ENCODE assay signal across 17 cellular contexts in the genomic region with DNA sequence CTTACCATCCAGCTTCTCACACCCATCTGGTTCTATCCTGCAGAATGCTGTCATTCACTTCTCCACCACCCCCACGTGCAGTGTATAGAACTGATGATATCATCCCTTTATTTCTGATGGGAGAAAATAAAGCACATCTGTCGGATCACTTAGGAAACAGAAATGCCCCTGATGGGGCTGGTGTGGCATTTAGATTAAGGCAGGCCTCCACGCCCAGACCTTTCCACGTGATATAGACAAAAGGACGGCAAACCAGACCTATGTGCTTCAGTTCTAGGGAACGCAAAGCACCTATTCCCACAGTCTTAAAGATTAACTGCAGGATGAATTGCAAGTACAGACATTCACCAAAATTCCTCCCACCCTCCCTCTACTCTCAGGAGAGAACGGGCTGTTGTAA. TPM values are rescaled to one million over a fixed set of nuclear protein-coding genes. Genes with fewer than 3 reads are reported as not detected.
DNase-seq lines count a peak whose midpoint lies in the region; ATAC-seq and TF ChIP-seq lines count a peak whose summit lies in the region.
"Had no signal": no experiment of that assay in that cellular context is flagged by ENCODE, and none has a peak within 500 bp of the region (broad histone marks: within the 10 kb centered on the region; RNA-seq: fewer than 3 reads in every experiment).

No MANE protein-coding gene starts in this region.

- peaks cover 0 to 34% (median 28%) of the 10 kb centered on the region in 4 donors for H3K4me1 ChIP-seq in tibial artery
- H3K4me1 ChIP-seq in naive thymus-derived CD4-positive, alpha-beta T cell (ENCODE audit: control insufficient read depth in 2 of 2, insufficient read depth in 2 of 2, low read length in 2 of 2) = no peaks in the 10 kb centered on the region

- H3K27ac Mint-ChIP-seq in naive thymus-derived CD4-positive, alpha-beta T cell = no peak overlapping the region
- H3K27ac Mint-ChIP-seq: activated CD4-positive, alpha-beta T cell treated with anti-CD3 and anti-CD28 coated beads, Interleukin-2, amount 10 ng/mL, durations not matched to agents 7 days and 5 days; activated naive CD8-positive, alpha-beta T cell had no signal

- POLR2A ChIA-PET in naive thymus-derived CD4-positive, alpha-beta T cell (lab: Charles Lee) = no interaction called here

- intact Hi-C loops in tibial artery (cut with DNase I; ENCODE audit: low total_unique reads) = no loop called here
- intact Hi-C loops in naive thymus-derived CD4-positive, alpha-beta T cell (cut with micrococcal nuclease) = no loop called here

- TF ChIP-seq CTCF in tibial artery (IDR thresholded peaks at IDR 0.05) = no peak
- no peak for TF ChIP-seq CTCF in omental fat pad (IDR thresholded peaks at IDR 0.05)

- peaks cover 0 to 6% (median 0%) of the 10 kb centered on the region in 5 donors for H3K36me3 Mint-ChIP-seq in naive thymus-derived CD4-positive, alpha-beta T cell
- H3K36me3 Mint-ChIP-seq: activated naive CD8-positive, alpha-beta T cell had no signal

- H3K4me3 ChIP-seq in SK-N-MC (peak overlapping the region; percentile 16; the same call in 1 of the 2 replicates), tibial artery (no peak overlapping the region)
- H3K4me3 ChIP-seq in naive thymus-derived CD4-positive, alpha-beta T cell (ENCODE audit: low read length) = no peak overlapping the region
- H3K4me3 ChIP-seq: lung had no signal

- H3K4me3 Mint-ChIP-seq in naive thymus-derived CD4-positive, alpha-beta T cell = no peak overlapping the region
- H3K4me3 Mint-ChIP-seq: activated CD4-positive, alpha-beta T cell treated with anti-CD3 and anti-CD28 coated beads, Interleukin-2, amount 10 ng/mL, durations not matched to agents 7 days and 5 days; activated naive CD8-positive, alpha-beta T cell; activated T-cell treated with anti-CD3 and anti-CD28 coated beads, Interleukin-2, amount 50 U/mL, for 4 hours had no signal

- H3K36me3 ChIP-seq in SK-N-MC (ENCODE audit: insufficient read depth, low read length) (no peaks in the 10 kb centered on the region), tibial artery (no peaks in the 10 kb centered on the region)
- no peaks in the 10 kb centered on the region for H3K36me3 ChIP-seq in naive thymus-derived CD4-positive, alpha-beta T cell (ENCODE audit: control insufficient read depth in 2 of 3, insufficient read depth in 3 of 3, low read length in 3 of 3)

- no peak for ATAC-seq in omental fat pad (ENCODE audit: low FRiP score)
- no peak for ATAC-seq in naive thymus-derived CD4-positive, alpha-beta T cell
- ATAC-seq: activated T-cell treated with anti-CD3 and anti-CD28 coated beads, Interleukin-2, amount 50 U/mL, for 4 hours had no signal

- H3K4me1 Mint-ChIP-seq in naive thymus-derived CD4-positive, alpha-beta T cell = peaks cover 0 to 11% (median 4%) of the 10 kb centered on the region in 7 donors
- H3K4me1 Mint-ChIP-seq: activated CD4-positive, alpha-beta T cell treated with anti-CD3 and anti-CD28 coated beads, Interleukin-2, amount 10 ng/mL, durations not matched to agents 7 days and 5 days had no signal

- DNase-seq in HCEC 1CT (peak; percentile 31), SK-N-MC (ENCODE audit: low read depth, low spot score) (no peak), mesenteric fat pad (ENCODE audit: low spot score) (peak; percentile 5), tibial artery (peak in 1 of 2 donors; percentile 10), omental fat pad (ENCODE audit: low spot score) (no peak)
- DNase-seq in activated CD8-positive, alpha-beta memory T cell treated with anti-CD3 and anti-CD28 coated beads, Interleukin-2, amount 50 U/mL, for 4 hours = no peak
- DNase-seq in naive thymus-derived CD4-positive, alpha-beta T cell = no peak
- DNase-seq in stimulated activated CD4-positive, alpha-beta T cell treated with anti-CD3 and anti-CD28 coated beads, Interleukin-4, amount 100 ng/mL, for 24 hours = no peak
- DNase-seq: activated CD4-positive, alpha-beta T cell treated with anti-CD3 and anti-CD28 coated beads, Interleukin-2, amount 10 ng/mL, durations not matched to agents 7 days and 5 days; activated T-cell treated with anti-CD3 and anti-CD28 coated beads, Interleukin-2, amount 50 U/mL, for 4 hours; effector memory CD4-positive, alpha-beta T cell; foreskin fibroblast; NCI-H1417 treated with DMSO at 0.1 percent for 48 hours; NCI-H526; stimulated activated naive CD4-positive, alpha-beta T cell treated with Interleukin-2 at 50 U/mL for 16 hours had no signal

- H3K27ac ChIP-seq in SK-N-MC (no peak overlapping the region), tibial artery (peak overlapping the region; percentile 60 to 68)
- no peak overlapping the region for H3K27ac ChIP-seq in naive thymus-derived CD4-positive, alpha-beta T cell (ENCODE audit: low read depth, low read length)

- CTCF ChIA-PET in naive thymus-derived CD4-positive, alpha-beta T cell (lab: Charles Lee) = no interaction called here

- H3K9me3 Mint-ChIP-seq in naive thymus-derived CD4-positive, alpha-beta T cell = peaks cover 0 to 16% (median 6%) of the 10 kb centered on the region in 11 donors

- no peaks in the 10 kb centered on the region for H3K27me3 ChIP-seq in tibial artery
- H3K27me3 ChIP-seq in naive thymus-derived CD4-positive, alpha-beta T cell (ENCODE audit: control insufficient read depth in 2 of 2, insufficient read depth in 2 of 2, low read length in 2 of 2) = no peaks in the 10 kb centered on the region

- H3K27me3 Mint-ChIP-seq in naive thymus-derived CD4-positive, alpha-beta T cell = peaks cover 0 to 16% (median 0%) of the 10 kb centered on the region in 5 donors
- H3K27me3 Mint-ChIP-seq: activated CD4-positive, alpha-beta T cell treated with anti-CD3 and anti-CD28 coated beads, Interleukin-2, amount 10 ng/mL, durations not matched to agents 7 days and 5 days; activated naive CD8-positive, alpha-beta T cell had no signal

- no peak overlapping the region for H3K9ac ChIP-seq in SK-N-MC (ENCODE audit: insufficient read length)

- H3K9me3 ChIP-seq in SK-N-MC (ENCODE audit: low read depth, low read length) = no peaks in the 10 kb centered on the region
- H3K9me3 ChIP-seq in tibial artery = no peaks in the 10 kb centered on the region
- H3K9me3 ChIP-seq in naive thymus-derived CD4-positive, alpha-beta T cell (ENCODE audit: control insufficient read depth in 2 of 3, low read length in 3 of 3) = no peaks in the 10 kb centered on the region

RNA-seq across cellular contexts. Expression of a gene that starts 27.6 kb away (rescaled TPM):
- 57.0 TPM for total RNA-seq in mesenteric fat pad
- 10 to 100 TPM; 24.4 to 95.9 (median 30.4) TPM for total RNA-seq in omental fat pad
- 1 to 10 TPM in 1 of 5 experiments, under 1 TPM in 3, not detected in 1; 0.11 to 5.7 (median 0.58) TPM for total RNA-seq in naive thymus-derived CD4-positive, alpha-beta T cell
- not detected for polyA plus RNA-seq in naive thymus-derived CD4-positive, alpha-beta T cell

Comparison
In these comparisons a context has a peak if more than half of its experiments do, and no peak if none do; other contexts are left out.
1. DNase-seq: peak in HCEC 1CT (single experiment) and mesenteric fat pad (single experiment); none in SK-N-MC (single experiment), omental fat pad (single experiment), activated CD8-positive, alpha-beta memory T cell treated with anti-CD3 and anti-CD28 coated beads, Interleukin-2, amount 50 U/mL, for 4 hours (single experiment), naive thymus-derived CD4-positive, alpha-beta T cell (0 of 9) and stimulated activated CD4-positive, alpha-beta T cell treated with anti-CD3 and anti-CD28 coated beads, Interleukin-4, amount 100 ng/mL, for 24 hours (single experiment).
2. H3K27ac ChIP-seq: peak in tibial artery (2 of 2); none in SK-N-MC (single experiment) and naive thymus-derived CD4-positive, alpha-beta T cell (single experiment).